In genomic region chr15:77507911-77508310, GRCh38 we compare ENCODE assay signal across 1 cellular context.
TF ChIP-seq lines count a peak whose summit lies in the region.

No MANE protein-coding gene starts in this region.

TF ChIP-seq in HepG2, 621 proteins besides CTCF, POLR2A, EP300 and RAD21 (continued from another document):
- TF ChIP-seq TIGD3 (CRISPR knock-in tag; IDR thresholded peaks at IDR 0.05; ENCODE audit: borderline replicate concordance) (no peak), FOXP1 (IDR thresholded peaks at IDR 0.05) (no peak), FOXP1 (CRISPR knock-in tag; IDR thresholded peaks at IDR 0.05) (0 out of 2 replicates have a peak, but pooled peaks have one; percentile 8), ZNF33A (CRISPR knock-in tag; IDR thresholded peaks at IDR 0.05; ENCODE audit: borderline replicate concordance) (no peak), ZNF30 (CRISPR knock-in tag; IDR thresholded peaks at IDR 0.05) (no peak), ZFX (CRISPR knock-in tag; IDR thresholded peaks at IDR 0.05; ENCODE audit: low read depth) (peak; percentile 51; the same call in 1 of the 2 replicates), RFX5 (IDR thresholded peaks at IDR 0.05; ENCODE audit: low read depth, low read length) (0 out of 2 replicates have a peak, but pooled peaks have one; percentile 31)
